15 cellular contexts compared by ENCODE assay signal in genomic region chr4:154471924-154472323, GRCh38.
DNase-seq lines count a peak whose midpoint lies in the region; ATAC-seq lines count a peak whose summit lies in the region.
"Had no signal": no experiment of that assay in that cellular context is flagged by ENCODE, and none has a peak within 500 bp of the region (broad histone marks: within the 10 kb centered on the region; RNA-seq: fewer than 3 reads in every experiment).

No MANE protein-coding gene starts in this region.

- H3K4me1 Mint-ChIP-seq in stimulated activated naive B cell treated with anti-CD40 and anti-IgM and Interleukin-4, amounts not matched to agents 10 μg/mL and 1 μg/mL and 100 μg/mL, for 72 hours, result no peaks in the 10 kb centered on the region

- ATAC-seq in GM18517 (IDR thresholded peaks at IDR 0.05; ENCODE audit: unreplicated experiment) (peak; percentile 85), GM21528 (IDR thresholded peaks at IDR 0.05; ENCODE audit: low FRiP score, unreplicated experiment) (peak; percentile 74), HG03135 (IDR thresholded peaks at IDR 0.05; ENCODE audit: unreplicated experiment) (peak; percentile 83)
- no peak for ATAC-seq in stimulated activated naive B cell treated with anti-CD40 and anti-IgM and Interleukin-4, amounts not matched to agents 10 μg/mL and 1 μg/mL and 100 μg/mL, for 72 hours (replicated peaks)
- ATAC-seq: esophagus mucosa had no signal

- H3K4me3 Mint-ChIP-seq in stimulated activated naive B cell treated with anti-CD40 and anti-IgM and Interleukin-4, amounts not matched to agents 10 μg/mL and 1 μg/mL and 100 μg/mL, for 72 hours, result no peak overlapping the region
- H3K4me3 Mint-ChIP-seq: IgD-negative memory B cell had no signal

- no peaks in the 10 kb centered on the region for H3K9me3 Mint-ChIP-seq in stimulated activated naive B cell treated with anti-CD40 and anti-IgM and Interleukin-4, amounts not matched to agents 10 μg/mL and 1 μg/mL and 100 μg/mL, for 72 hours
- H3K9me3 Mint-ChIP-seq: brain, IgD-negative memory B cell had no signal

- H3K36me3 Mint-ChIP-seq in stimulated activated naive B cell treated with anti-CD40 and anti-IgM and Interleukin-4, amounts not matched to agents 10 μg/mL and 1 μg/mL and 100 μg/mL, for 72 hours, result no peaks in the 10 kb centered on the region
- H3K36me3 Mint-ChIP-seq: brain, IgD-negative memory B cell had no signal

- DNase-seq in glomerular visceral epithelial cell (ENCODE audit: extremely low spot score) (peak; percentile 30), DMS79 treated with DMSO at 0.1 percent for 48 hours (lab: John Stamatoyannopoulos, UW) (no peak), superior temporal gyrus (ENCODE audit: extremely low spot score) (no peak), midbrain (lab: John Stamatoyannopoulos, UW) (no peak)
- DNase-seq in stimulated activated naive B cell treated with anti-CD40 and anti-IgM and Interleukin-4, amounts not matched to agents 10 μg/mL and 1 μg/mL and 100 μg/mL, for 72 hours, result no peak
- DNase-seq: Caco-2, kidney, pancreas, tibial artery had no signal

- no peak overlapping the region for H3K27ac Mint-ChIP-seq in stimulated activated naive B cell treated with anti-CD40 and anti-IgM and Interleukin-4, amounts not matched to agents 10 μg/mL and 1 μg/mL and 100 μg/mL, for 72 hours
- H3K27ac Mint-ChIP-seq: IgD-negative memory B cell had no signal

- H3K27me3 Mint-ChIP-seq in stimulated activated naive B cell treated with anti-CD40 and anti-IgM and Interleukin-4, amounts not matched to agents 10 μg/mL and 1 μg/mL and 100 μg/mL, for 72 hours, result peaks cover 36 to 38% of the 10 kb centered on the region in 2 donors

Comparison
In these comparisons a context has a peak if more than half of its experiments do, and no peak if none do; other contexts are left out.
1. ATAC-seq: peak in GM18517 (single experiment), GM21528 (single experiment) and HG03135 (single experiment); none in stimulated activated naive B cell treated with anti-CD40 and anti-IgM and Interleukin-4, amounts not matched to agents 10 μg/mL and 1 μg/mL and 100 μg/mL, for 72 hours (0 of 2).